Comparison of ENCODE assay signal across 1 cellular context in genomic region chr4:189940178-189941004, GRCh38.
TF ChIP-seq lines count a peak whose summit lies in the region.

Gene FRG1, plus strand, starts transcription at chr4:189940872. Its CDS starts 138 bp downstream, at chr4:189941010.

TF ChIP-seq in GM23338, 12 proteins besides CTCF, POLR2A, EP300 and RAD21 (continued from another document):
- TF ChIP-seq ZNF462 (CRISPR knock-in tag; IDR thresholded peaks at IDR 0.05) (no peak), EZH2phosphoT487 (IDR thresholded peaks at IDR 0.05; ENCODE audit: unreplicated experiment) (no peak), ZNF114 (CRISPR knock-in tag; IDR thresholded peaks at IDR 0.05) (no peak), NANOG (IDR thresholded peaks at IDR 0.05; ENCODE audit: borderline replicate concordance) (no peak), EZH2 (IDR thresholded peaks at IDR 0.05; ENCODE audit: low read depth, unreplicated experiment) (no peak)
- TF ChIP-seq, protein P1, sequence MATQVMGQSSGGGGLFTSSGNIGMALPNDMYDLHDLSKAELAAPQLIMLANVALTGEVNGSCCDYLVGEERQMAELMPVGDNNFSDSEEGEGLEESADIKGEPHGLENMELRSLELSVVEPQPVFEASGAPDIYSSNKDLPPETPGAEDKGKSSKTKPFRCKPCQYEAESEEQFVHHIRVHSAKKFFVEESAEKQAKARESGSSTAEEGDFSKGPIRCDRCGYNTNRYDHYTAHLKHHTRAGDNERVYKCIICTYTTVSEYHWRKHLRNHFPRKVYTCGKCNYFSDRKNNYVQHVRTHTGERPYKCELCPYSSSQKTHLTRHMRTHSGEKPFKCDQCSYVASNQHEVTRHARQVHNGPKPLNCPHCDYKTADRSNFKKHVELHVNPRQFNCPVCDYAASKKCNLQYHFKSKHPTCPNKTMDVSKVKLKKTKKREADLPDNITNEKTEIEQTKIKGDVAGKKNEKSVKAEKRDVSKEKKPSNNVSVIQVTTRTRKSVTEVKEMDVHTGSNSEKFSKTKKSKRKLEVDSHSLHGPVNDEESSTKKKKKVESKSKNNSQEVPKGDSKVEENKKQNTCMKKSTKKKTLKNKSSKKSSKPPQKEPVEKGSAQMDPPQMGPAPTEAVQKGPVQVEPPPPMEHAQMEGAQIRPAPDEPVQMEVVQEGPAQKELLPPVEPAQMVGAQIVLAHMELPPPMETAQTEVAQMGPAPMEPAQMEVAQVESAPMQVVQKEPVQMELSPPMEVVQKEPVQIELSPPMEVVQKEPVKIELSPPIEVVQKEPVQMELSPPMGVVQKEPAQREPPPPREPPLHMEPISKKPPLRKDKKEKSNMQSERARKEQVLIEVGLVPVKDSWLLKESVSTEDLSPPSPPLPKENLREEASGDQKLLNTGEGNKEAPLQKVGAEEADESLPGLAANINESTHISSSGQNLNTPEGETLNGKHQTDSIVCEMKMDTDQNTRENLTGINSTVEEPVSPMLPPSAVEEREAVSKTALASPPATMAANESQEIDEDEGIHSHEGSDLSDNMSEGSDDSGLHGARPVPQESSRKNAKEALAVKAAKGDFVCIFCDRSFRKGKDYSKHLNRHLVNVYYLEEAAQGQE (IDR thresholded peaks at IDR 0.05; ENCODE audit: unreplicated experiment), result no peak
